ENCODE assay signal across 10 cellular contexts in genomic region chr11:62922653-62923371, GRCh38. TPM values are rescaled to one million over a fixed set of nuclear protein-coding genes. Genes with fewer than 3 reads are reported as not detected.
A peak's percentile ranks its signal among the peaks of the same experiment; 100 is the strongest.
DNase-seq lines count a peak whose midpoint lies in the region; ATAC-seq and TF ChIP-seq lines count a peak whose summit lies in the region.
"Had no signal": no experiment of that assay in that cellular context is flagged by ENCODE, and none has a peak within 500 bp of the region (broad histone marks: within the 10 kb centered on the region; RNA-seq: fewer than 3 reads in every experiment).

No MANE protein-coding gene starts in this region.

- H3K36me3 ChIP-seq in mucosa of descending colon (ENCODE audit: low read depth) = no peaks in the 10 kb centered on the region

- no peaks in the 10 kb centered on the region for H3K9me3 ChIP-seq in mucosa of descending colon

- no peaks in the 10 kb centered on the region for H3K9me3 Mint-ChIP-seq in immature natural killer cell

- peaks cover 14 to 23% of the 10 kb centered on the region in 2 donors for H3K4me1 Mint-ChIP-seq in immature natural killer cell

- peak overlapping the region in 3 of 5 donors; percentile 18 to 47 (median 41) for H3K4me3 Mint-ChIP-seq in immature natural killer cell

- peaks cover 25% of the 10 kb centered on the region for H3K4me1 ChIP-seq in mucosa of descending colon (ENCODE audit: low read depth)

- peak; percentile 71 for DNase-seq in activated effector memory CD4-positive, alpha-beta T cell treated with anti-CD3 and anti-CD28 coated beads, Interleukin-2, amount 50 U/mL, for 16 hours
- no peak for DNase-seq in activated effector memory CD4-positive, alpha-beta T cell treated with Interleukin-2 at 50 U/mL for 16 hours
- DNase-seq in activated T-cell treated with anti-CD3 and anti-CD28 coated beads, Interleukin-2, amount 50 U/mL, for 48 hours = peak; percentile 73 to 74
- DNase-seq in immature natural killer cell (no peak), superior temporal gyrus (ENCODE audit: extremely low spot score) (peak; percentile 63), mucosa of descending colon (no peak)

- no peaks in the 10 kb centered on the region for H3K36me3 Mint-ChIP-seq in immature natural killer cell

- TF ChIP-seq CTCF in mucosa of descending colon (IDR thresholded peaks at IDR 0.05) = no peak

- peaks cover 10 to 38% (median 17%) of the 10 kb centered on the region in 3 donors for H3K27me3 Mint-ChIP-seq in immature natural killer cell (ENCODE audit: low read depth in 3 of 3)

- H3K4me3 ChIP-seq in mucosa of descending colon = no peak overlapping the region
- H3K4me3 ChIP-seq: lung had no signal

- ATAC-seq in GM19463 (IDR thresholded peaks at IDR 0.05; ENCODE audit: unreplicated experiment) (no peak), mucosa of descending colon (no peak), GM21360 (IDR thresholded peaks at IDR 0.05; ENCODE audit: unreplicated experiment) (no peak)

- no peak overlapping the region for H3K27ac Mint-ChIP-seq in immature natural killer cell

- intact Hi-C loops in mucosa of descending colon (cut with DNase I, micrococcal nuclease) = no loop called here

RNA-seq across cellular contexts. Expression of gene CHRM1, which starts 1.6 kb away (rescaled TPM):
- not detected for polyA plus RNA-seq in immature natural killer cell
- 1 to 10 TPM in 1 of 3 donors, under 1 TPM in 2; 0.89 to 1.4 (median 0.96) TPM for total RNA-seq in mucosa of descending colon
- total RNA-seq: T-helper 1 cell treated with Interleukin-12 subunit alpha and Interleukin-12 subunit beta and Interleukin-4 antibody, amounts not matched to agents 30 ng/mL and 1 ng/mL, for 36 hours had no signal

RNA-seq across cellular contexts. Expression of gene SLC3A2, which starts 42.1 kb away (rescaled TPM):
- 100 to 1,000 TPM; 134 to 162 (median 156) TPM for polyA plus RNA-seq in immature natural killer cell
- 100 to 1,000 TPM; 116 to 127 (median 124) TPM for total RNA-seq in mucosa of descending colon

Comparison
In these comparisons a context has a peak if more than half of its experiments do, and no peak if none do; other contexts are left out.
1. DNase-seq: peak in activated effector memory CD4-positive, alpha-beta T cell treated with anti-CD3 and anti-CD28 coated beads, Interleukin-2, amount 50 U/mL, for 16 hours (single experiment), activated T-cell treated with anti-CD3 and anti-CD28 coated beads, Interleukin-2, amount 50 U/mL, for 48 hours (2 of 2) and superior temporal gyrus (single experiment); none in activated effector memory CD4-positive, alpha-beta T cell treated with Interleukin-2 at 50 U/mL for 16 hours (single experiment), immature natural killer cell (0 of 3) and mucosa of descending colon (0 of 3).